Comparison of ENCODE assay signal across 27 cellular contexts in the genomic region with DNA sequence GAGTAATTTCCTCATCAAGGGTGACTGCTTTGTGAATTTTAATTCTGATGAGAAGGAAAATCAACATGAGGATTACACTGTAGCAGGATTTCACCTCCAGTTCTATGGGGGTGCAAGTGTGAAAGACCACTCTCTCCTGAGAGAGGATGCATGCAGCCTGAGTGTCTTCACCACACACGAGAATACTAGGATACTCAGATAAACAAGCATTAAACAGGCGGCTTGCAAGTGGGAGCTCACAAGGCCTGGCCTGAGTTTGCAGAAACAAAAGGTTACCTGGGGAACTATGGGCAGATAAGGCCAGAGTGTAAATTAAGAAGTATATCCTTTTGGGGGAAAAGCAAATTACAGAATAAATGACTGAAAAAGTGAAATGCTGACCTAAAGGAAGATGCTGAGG.
"Had no signal": no experiment of that assay in that cellular context is flagged by ENCODE, and none has a peak within 500 bp of the region (broad histone marks: within the 10 kb centered on the region; RNA-seq: fewer than 3 reads in every experiment).

No MANE protein-coding gene starts in this region.

- H3K36me3 Mint-ChIP-seq: immature natural killer cell; naive B cell; natural killer cell treated with Interleukin-12 subunit alpha and Interleukin-12 subunit beta and Interleukin-15 and Interleukin-18, amount 100 ng/mL, for 72 hours had no signal

- H3K4me3 Mint-ChIP-seq: dendritic cell treated with granulocyte-macrophage colony-stimulating factor and Interleukin-4, amounts not matched to agents 40 ng/mL and 50 ng/mL, for 4 days; immature natural killer cell; naive B cell; natural killer cell treated with Interleukin-12 subunit alpha and Interleukin-12 subunit beta and Interleukin-15 and Interleukin-18, amount 100 ng/mL, for 72 hours; neural crest cell; stimulated activated naive CD8-positive, alpha-beta T cell treated with anti-CD3 and anti-CD28 coated beads, Interleukin-15, amount 100 ng/mL, for 72 hours had no signal

- H3K27ac Mint-ChIP-seq: dendritic cell treated with granulocyte-macrophage colony-stimulating factor and Interleukin-4, amounts not matched to agents 40 ng/mL and 50 ng/mL, for 4 days; immature natural killer cell; naive B cell; natural killer cell treated with Interleukin-12 subunit alpha and Interleukin-12 subunit beta and Interleukin-15 and Interleukin-18, amount 100 ng/mL, for 72 hours had no signal

- H3K9me3 ChIP-seq: esophagus muscularis mucosa, gastroesophageal sphincter, heart right ventricle, lower lobe of right lung, neutrophil, pancreas, right lobe of liver, suprapubic skin, thyroid gland, upper lobe of left lung had no signal

- DNase-seq: effector CD8-positive, alpha-beta T cell; foreskin keratinocyte; glutamatergic neuron; heart right ventricle; hypothalamus; immature natural killer cell; islet precursor cell; left ventricle myocardium superior; lower lobe of right lung; naive B cell; pancreas; right lobe of liver; small intestine; stimulated activated CD4-positive, alpha-beta T cell treated with anti-CD3 and anti-CD28 coated beads, Interleukin-15, amount 100 ng/mL, for 24 hours; stimulated activated CD4-positive, alpha-beta T cell treated with anti-CD3 and anti-CD28 coated beads, Interleukin-2, amount 100 ng/mL, for 48 hours; stimulated activated CD8-positive, alpha-beta memory T cell treated with anti-CD3 and anti-CD28 coated beads, Interleukin-4, amount 100 ng/mL, for 48 hours; stimulated activated naive CD4-positive, alpha-beta T cell; stimulated activated naive CD8-positive, alpha-beta T cell treated with anti-CD3 and anti-CD28 coated beads, Interleukin-15, amount 100 ng/mL, for 72 hours; thyroid gland; upper lobe of left lung had no signal

- H3K4me1 ChIP-seq: lower lobe of right lung, pancreas, thyroid gland had no signal

- H3K9me3 Mint-ChIP-seq: dendritic cell treated with granulocyte-macrophage colony-stimulating factor and Interleukin-4, amounts not matched to agents 40 ng/mL and 50 ng/mL, for 4 days; immature natural killer cell; naive B cell; natural killer cell treated with Interleukin-12 subunit alpha and Interleukin-12 subunit beta and Interleukin-15 and Interleukin-18, amount 100 ng/mL, for 72 hours; neural crest cell; stimulated activated naive CD8-positive, alpha-beta T cell treated with anti-CD3 and anti-CD28 coated beads, Interleukin-15, amount 100 ng/mL, for 72 hours had no signal

- H3K27me3 ChIP-seq: esophagus muscularis mucosa, foreskin keratinocyte, gastroesophageal sphincter, heart right ventricle, pancreas, right lobe of liver, suprapubic skin, thyroid gland, upper lobe of left lung had no signal

- H3K4me1 Mint-ChIP-seq: immature natural killer cell had no signal

- H3K27ac ChIP-seq: esophagus muscularis mucosa, foreskin keratinocyte, gastroesophageal sphincter, heart right ventricle, lower lobe of right lung, neutrophil, pancreas, right lobe of liver, suprapubic skin, thyroid gland, upper lobe of left lung had no signal

- ATAC-seq: foreskin keratinocyte; gastroesophageal sphincter; heart right ventricle; left ventricle myocardium superior; lower lobe of right lung; natural killer cell treated with Interleukin-12 subunit alpha and Interleukin-12 subunit beta and Interleukin-15 and Interleukin-18, amount 100 ng/mL, for 72 hours; pancreas; right lobe of liver; stimulated activated naive CD8-positive, alpha-beta T cell treated with anti-CD3 and anti-CD28 coated beads, Interleukin-15, amount 100 ng/mL, for 72 hours had no signal

- H3K4me3 ChIP-seq: esophagus muscularis mucosa, gastroesophageal sphincter, heart right ventricle, lower lobe of right lung, pancreas, right lobe of liver, suprapubic skin, thyroid gland, upper lobe of left lung had no signal

- H3K36me3 ChIP-seq: esophagus muscularis mucosa, lower lobe of right lung, neutrophil, pancreas, right lobe of liver, suprapubic skin, thyroid gland, upper lobe of left lung had no signal
